16 cellular contexts compared by ENCODE assay signal in genomic region chr22:38098410-38099249, GRCh38. TPM values are rescaled to one million over a fixed set of nuclear protein-coding genes. Genes with fewer than 3 reads are reported as not detected.
DNase-seq lines count a peak whose midpoint lies in the region; ATAC-seq and TF ChIP-seq lines count a peak whose summit lies in the region.
"Had no signal": no experiment of that assay in that cellular context is flagged by ENCODE, and none has a peak within 500 bp of the region (broad histone marks: within the 10 kb centered on the region; RNA-seq: fewer than 3 reads in every experiment).

No MANE protein-coding gene starts in this region.

- H3K27ac Mint-ChIP-seq in natural killer cell treated with Interleukin-12 subunit alpha and Interleukin-12 subunit beta and Interleukin-15 and Interleukin-18, amount 100 ng/mL, for 72 hours: no peak overlapping the region
- H3K27ac Mint-ChIP-seq in natural killer cell: no peak overlapping the region
- H3K27ac Mint-ChIP-seq in endothelial cell (ENCODE audit: unreplicated experiment): peak overlapping the region; percentile 80
- H3K27ac Mint-ChIP-seq: naive thymus-derived CD4-positive, alpha-beta T cell; T-helper 2 cell treated with Interferon-gamma antibody and Interleukin-4, amounts not matched to agents 5 μg/mL and 100 μg/mL, for 36 hours had no signal

- H3K27me3 Mint-ChIP-seq in natural killer cell treated with Interleukin-12 subunit alpha and Interleukin-12 subunit beta and Interleukin-15 and Interleukin-18, amount 100 ng/mL, for 72 hours: no peaks in the 10 kb centered on the region
- H3K27me3 Mint-ChIP-seq in natural killer cell (ENCODE audit: low read depth in 2 of 2) (no peaks in the 10 kb centered on the region), endothelial cell (ENCODE audit: unreplicated experiment) (peaks cover 3% of the 10 kb centered on the region)
- H3K27me3 Mint-ChIP-seq: naive thymus-derived CD4-positive, alpha-beta T cell had no signal

- 50% methylated on average over 5 of the region's 9 CpGs for WGBS in right lobe of liver (ENCODE audit: insufficient coverage, low coverage, low lambda C conversion rate, missing lambda C conversion rate)

- intact Hi-C loops in natural killer cell (cut with micrococcal nuclease) (no loop called here), right lobe of liver (cut with DNase I) (no loop called here), head of caudate nucleus (cut with DNase I) (no loop called here)

- H3K4me1 ChIP-seq in right lobe of liver: no peaks in the 10 kb centered on the region

- TF ChIP-seq CTCF in natural killer cell (IDR thresholded peaks at IDR 0.05) (no peak), endothelial cell (IDR thresholded peaks at IDR 0.05; ENCODE audit: unreplicated experiment) (no peak), right lobe of liver (IDR thresholded peaks at IDR 0.05) (no peak)

- H3K4me3 ChIP-seq in right lobe of liver: no peak overlapping the region
- H3K4me3 ChIP-seq: cardiac muscle cell, transverse colon had no signal

- TF ChIP-seq POLR2A in right lobe of liver (IDR thresholded peaks at IDR 0.05): no peak

- H3K36me3 Mint-ChIP-seq in natural killer cell treated with Interleukin-12 subunit alpha and Interleukin-12 subunit beta and Interleukin-15 and Interleukin-18, amount 100 ng/mL, for 72 hours: no peaks in the 10 kb centered on the region
- H3K36me3 Mint-ChIP-seq in natural killer cell (no peaks in the 10 kb centered on the region), endothelial cell (ENCODE audit: low read depth, unreplicated experiment) (peaks cover 4% of the 10 kb centered on the region)

- H3K27me3 ChIP-seq in right lobe of liver: no peaks in the 10 kb centered on the region
- H3K27me3 ChIP-seq: cardiac muscle cell, transverse colon had no signal

- DNase-seq in natural killer cell treated with Interleukin-12 subunit alpha and Interleukin-12 subunit beta and Interleukin-15 and Interleukin-18, amount 100 ng/mL, for 72 hours (ENCODE audit: low spot score): peak; percentile 8
- DNase-seq in natural killer cell (no peak), endothelial cell (ENCODE audit: low spot score) (no peak), right lobe of liver (no peak), T-helper 1 cell (no peak), head of caudate nucleus (no peak)
- DNase-seq: activated CD4-positive, alpha-beta T cell treated with anti-CD3 and anti-CD28 coated beads, Interleukin-2, amount 50 U/mL, for 1 hour; naive thymus-derived CD4-positive, alpha-beta T cell; NCI-H2171; OCI-M1; transverse colon had no signal

- no peaks in the 10 kb centered on the region for H3K9me3 ChIP-seq in right lobe of liver
- H3K9me3 ChIP-seq: transverse colon had no signal

- no peak overlapping the region for H3K27ac ChIP-seq in right lobe of liver
- H3K27ac ChIP-seq: cardiac muscle cell had no signal

- H3K4me3 Mint-ChIP-seq in natural killer cell treated with Interleukin-12 subunit alpha and Interleukin-12 subunit beta and Interleukin-15 and Interleukin-18, amount 100 ng/mL, for 72 hours: no peak overlapping the region
- H3K4me3 Mint-ChIP-seq in natural killer cell (no peak overlapping the region), endothelial cell (ENCODE audit: unreplicated experiment) (peak overlapping the region; percentile 16)
- H3K4me3 Mint-ChIP-seq: naive thymus-derived CD4-positive, alpha-beta T cell; T-helper 2 cell treated with Interferon-gamma antibody and Interleukin-4, amounts not matched to agents 5 μg/mL and 100 μg/mL, for 36 hours had no signal

- H3K36me3 ChIP-seq in right lobe of liver: no peaks in the 10 kb centered on the region
- H3K36me3 ChIP-seq: cardiac muscle cell had no signal

- no peak for ATAC-seq in natural killer cell treated with Interleukin-12 subunit alpha and Interleukin-12 subunit beta and Interleukin-15 and Interleukin-18, amount 100 ng/mL, for 72 hours
- ATAC-seq in natural killer cell (no peak), right lobe of liver (peak in 3 of 4 donors; percentile 12 to 31 (median 29)), GM18909 (IDR thresholded peaks at IDR 0.05; ENCODE audit: poor library complexity, unreplicated experiment) (no peak), HG02970 (IDR thresholded peaks at IDR 0.05; ENCODE audit: low FRiP score, unreplicated experiment) (no peak)
- ATAC-seq: naive thymus-derived CD4-positive, alpha-beta T cell had no signal

- H3K4me1 Mint-ChIP-seq in natural killer cell treated with Interleukin-12 subunit alpha and Interleukin-12 subunit beta and Interleukin-15 and Interleukin-18, amount 100 ng/mL, for 72 hours (ENCODE audit: low read depth in 2 of 2): peaks cover 6 to 11% of the 10 kb centered on the region in 2 donors
- H3K4me1 Mint-ChIP-seq in natural killer cell: peaks cover 14 to 20% of the 10 kb centered on the region in 2 donors
- peaks cover 29% of the 10 kb centered on the region for H3K4me1 Mint-ChIP-seq in endothelial cell (ENCODE audit: unreplicated experiment)

- no peaks in the 10 kb centered on the region for H3K9me3 Mint-ChIP-seq in natural killer cell treated with Interleukin-12 subunit alpha and Interleukin-12 subunit beta and Interleukin-15 and Interleukin-18, amount 100 ng/mL, for 72 hours
- H3K9me3 Mint-ChIP-seq in natural killer cell: no peaks in the 10 kb centered on the region
- no peaks in the 10 kb centered on the region for H3K9me3 Mint-ChIP-seq in endothelial cell (ENCODE audit: unreplicated experiment)
- H3K9me3 Mint-ChIP-seq: naive thymus-derived CD4-positive, alpha-beta T cell; T-helper 2 cell treated with Interferon-gamma antibody and Interleukin-4, amounts not matched to agents 5 μg/mL and 100 μg/mL, for 36 hours had no signal

RNA-seq across cellular contexts. Expression of gene BAIAP2L2, which starts 11.9 kb away (rescaled TPM):
- under 1 TPM; 0.40 to 0.84 TPM for total RNA-seq in natural killer cell treated with Interleukin-12 subunit alpha and Interleukin-12 subunit beta and Interleukin-15 and Interleukin-18, amount 100 ng/mL, for 72 hours
- total RNA-seq in natural killer cell (1 to 10 TPM in 2 of 3 donors, under 1 TPM in 1; 0.99 to 1.9 (median 1.2) TPM), endothelial cell (ENCODE audit: unreplicated experiment) (0.77 TPM), right lobe of liver (1 to 10 TPM in 3 of 6 experiments, under 1 TPM in 3; 0.79 to 5.0 (median 1.4) TPM)

RNA-seq across cellular contexts. Expression of gene SLC16A8, which starts 14.6 kb away (rescaled TPM):
- under 1 TPM in 1 of 2 donors, not detected in 1; 0.50 TPM for total RNA-seq in natural killer cell treated with Interleukin-12 subunit alpha and Interleukin-12 subunit beta and Interleukin-15 and Interleukin-18, amount 100 ng/mL, for 72 hours
- total RNA-seq in natural killer cell: 1 to 10 TPM in 1 of 3 donors, not detected in 2; 1.0 TPM
- total RNA-seq in endothelial cell (ENCODE audit: unreplicated experiment): not detected
- not detected for total RNA-seq in right lobe of liver
- total RNA-seq: A673; naive thymus-derived CD4-positive, alpha-beta T cell; transverse colon had no signal

RNA-seq across cellular contexts. Expression of gene PICK1, which starts 41.4 kb away (rescaled TPM):
- total RNA-seq in natural killer cell treated with Interleukin-12 subunit alpha and Interleukin-12 subunit beta and Interleukin-15 and Interleukin-18, amount 100 ng/mL, for 72 hours: 10 to 100 TPM; 14.8 to 18.8 TPM
- total RNA-seq in natural killer cell (10 to 100 TPM; 28.4 to 30.9 (median 29.9) TPM), endothelial cell (ENCODE audit: unreplicated experiment) (24.1 TPM), right lobe of liver (10 to 100 TPM; 13.0 to 26.4 (median 20.3) TPM)

Comparison
In these comparisons a context has a peak if more than half of its experiments do, and no peak if none do; other contexts are left out.
1. ATAC-seq: peak in right lobe of liver (3 of 4); none in natural killer cell treated with Interleukin-12 subunit alpha and Interleukin-12 subunit beta and Interleukin-15 and Interleukin-18, amount 100 ng/mL, for 72 hours (0 of 2), natural killer cell (0 of 3), GM18909 (single experiment) and HG02970 (single experiment).